In the genomic region with DNA sequence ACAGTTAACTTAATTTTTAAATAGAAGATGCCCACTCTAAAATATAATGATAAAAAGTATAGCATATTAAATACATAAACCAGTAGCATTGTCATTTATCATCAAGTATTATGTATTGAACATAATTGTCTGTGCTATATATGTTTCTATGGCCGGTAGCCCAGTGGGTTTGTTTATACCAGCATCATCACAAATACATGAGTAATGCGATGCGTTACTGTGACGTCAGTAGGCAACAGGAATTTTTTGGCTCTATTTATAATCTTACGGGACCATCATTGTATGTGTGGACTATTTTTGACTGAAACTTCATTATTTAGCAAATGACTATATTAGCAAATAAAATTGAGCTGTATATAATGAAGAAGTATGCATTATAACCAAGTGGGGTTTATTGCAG, we compare ENCODE assay signal across 16 cellular contexts.
DNase-seq lines count a peak whose midpoint lies in the region; ATAC-seq and TF ChIP-seq lines count a peak whose summit lies in the region.
"Had no signal": no experiment of that assay in that cellular context is flagged by ENCODE, and none has a peak within 500 bp of the region (broad histone marks: within the 10 kb centered on the region; RNA-seq: fewer than 3 reads in every experiment).

No MANE protein-coding gene starts in this region.

- peak; percentile 77 for DNase-seq in HCEC 1CT
- peak; percentile 45 for DNase-seq in amniotic epithelial cell (ENCODE audit: low read depth)
- peak; percentile 32 to 66 for DNase-seq in fibroblast of lung (ENCODE audit: low read depth in 2 of 2)
- DNase-seq in trophoblast cell = peak; percentile 76 to 93
- no peak for DNase-seq in WERI-Rb-1
- DNase-seq in NCI-H526 treated with DMSO at 0.1 percent for 48 hours (lab: John Stamatoyannopoulos, UW) = no peak
- no peak for DNase-seq in NCI-H2081 (lab: John Stamatoyannopoulos, UW)
- DNase-seq: BE2C; CD4-positive, alpha-beta memory T cell; DMS79; GF-D8; GM23248 had no signal

- H3K23ac ChIP-seq in trophoblast cell (ENCODE audit: low read length) = no peak overlapping the region

- no peaks in the 10 kb centered on the region for H3K4me1 ChIP-seq in fibroblast of lung (ENCODE audit: control insufficient read depth, extremely low read depth, insufficient read depth, low read length)
- no peaks in the 10 kb centered on the region for H3K4me1 ChIP-seq in trophoblast cell (ENCODE audit: control insufficient read depth in 1 of 2, insufficient read depth in 2 of 2, low read length in 2 of 2)
- H3K4me1 ChIP-seq: BE2C had no signal

- no peaks in the 10 kb centered on the region for H4K20me1 ChIP-seq in fibroblast of lung (ENCODE audit: control insufficient read depth, extremely low read depth, insufficient read depth, low read length)

- H2AFZ ChIP-seq in fibroblast of lung (ENCODE audit: low read length) = no peak overlapping the region
- H2AFZ ChIP-seq in trophoblast cell (ENCODE audit: insufficient read depth, low read length, poor library complexity) = no peak overlapping the region
- H2AFZ ChIP-seq: GM23248 had no signal

- H2BK12ac ChIP-seq in trophoblast cell (ENCODE audit: low read length) = no peak overlapping the region

- H3K18ac ChIP-seq in trophoblast cell (ENCODE audit: low read length) = no peak overlapping the region

- no peak overlapping the region for H4K8ac ChIP-seq in trophoblast cell (ENCODE audit: low read depth, low read length)

- TF ChIP-seq CTCF in fibroblast of lung (conservative IDR thresholded peaks at IDR 0.05 in 1 of 2, IDR thresholded peaks at IDR 0.05 in 1 of 2; ENCODE audit: low read depth in 1 of 2, low read length in 2 of 2) = no peak
- no peak for TF ChIP-seq CTCF in WERI-Rb-1 (IDR thresholded peaks at IDR 0.05; ENCODE audit: low read depth, low read length)

- peaks cover 2% of the 10 kb centered on the region for H3K79me1 ChIP-seq in trophoblast cell (ENCODE audit: low read length)

- H3K9ac ChIP-seq in fibroblast of lung (ENCODE audit: insufficient read depth, low read length) = no peak overlapping the region
- no peak overlapping the region for H3K9ac ChIP-seq in trophoblast cell (ENCODE audit: low read length)
- H3K9ac ChIP-seq: GM23248 had no signal

- H3K4me3 ChIP-seq in fibroblast of lung (replicated peaks in 1 of 4; ENCODE audit: control extremely low read depth in 1 of 4, insufficient read depth in 1 of 4, low read depth in 3 of 4, low read length in 4 of 4) (no peak overlapping the region), trophoblast cell (ENCODE audit: low read depth, low read length) (no peak overlapping the region), WERI-Rb-1 (ENCODE audit: low read depth, low read length) (no peak overlapping the region)
- H3K4me3 ChIP-seq: GM23248, K562 had no signal

- no peak for ATAC-seq in GM21737 (IDR thresholded peaks at IDR 0.05; ENCODE audit: unreplicated experiment)
- ATAC-seq: HepG2, K562 had no signal

- H3K9me3 ChIP-seq in fibroblast of lung (ENCODE audit: control insufficient read depth, insufficient read depth, low read depth, low read length) = no peaks in the 10 kb centered on the region
- no peaks in the 10 kb centered on the region for H3K9me3 ChIP-seq in trophoblast cell (ENCODE audit: insufficient read depth, low read depth, low read length)
- no peaks in the 10 kb centered on the region for H3K9me3 ChIP-seq in WERI-Rb-1 (ENCODE audit: severe bottlenecking)
- H3K9me3 ChIP-seq: BE2C had no signal

- no peak overlapping the region for H3K14ac ChIP-seq in trophoblast cell (ENCODE audit: low read length)

- H3K4me2 ChIP-seq in fibroblast of lung (ENCODE audit: extremely low read depth, insufficient read depth, low read length) (no peak overlapping the region), trophoblast cell (ENCODE audit: low read length) (no peak overlapping the region)

- H3K79me2 ChIP-seq in fibroblast of lung (ENCODE audit: control insufficient read depth, insufficient read depth, low read length) (no peaks in the 10 kb centered on the region), trophoblast cell (ENCODE audit: control insufficient read depth, insufficient read depth, low read length, poor library complexity) (no peaks in the 10 kb centered on the region)

- no CpG with 5 or more reads among the region's 5 CpGs for WGBS in trophoblast cell (ENCODE audit: extremely low coverage, insufficient coverage, insufficient read length)

- H2BK120ac ChIP-seq in trophoblast cell (ENCODE audit: insufficient read depth, low read length, poor library complexity) = no peak overlapping the region

- H3K36me3 ChIP-seq in fibroblast of lung (ENCODE audit: control insufficient read depth, insufficient read depth, low read length) = no peaks in the 10 kb centered on the region
- H3K36me3 ChIP-seq in trophoblast cell (ENCODE audit: control insufficient read depth in 1 of 2, insufficient read depth in 2 of 2, low read length in 2 of 2) = peaks cover 10 to 20% of the 10 kb centered on the region in 2 experiments
- no peaks in the 10 kb centered on the region; the same call in 1 of the 2 replicates for H3K36me3 ChIP-seq in WERI-Rb-1
- H3K36me3 ChIP-seq: BE2C had no signal

- H2BK5ac ChIP-seq in trophoblast cell (ENCODE audit: low read depth, low read length, poor library complexity) = no peak overlapping the region

- H4K12ac ChIP-seq in trophoblast cell (ENCODE audit: low read depth, low read length) = no peak overlapping the region

- no peak overlapping the region for H2AK5ac ChIP-seq in trophoblast cell (ENCODE audit: low read length)

- H3K27me3 ChIP-seq in fibroblast of lung (ENCODE audit: control insufficient read depth, insufficient read depth, low read length) (no peaks in the 10 kb centered on the region), trophoblast cell (ENCODE audit: insufficient read depth, low read length) (no peaks in the 10 kb centered on the region), WERI-Rb-1 (ENCODE audit: insufficient read depth, low read depth, severe bottlenecking) (no peaks in the 10 kb centered on the region)
- H3K27me3 ChIP-seq: BE2C had no signal

- H4K91ac ChIP-seq in trophoblast cell (ENCODE audit: low read depth, low read length) = no peak overlapping the region

- H3K27ac ChIP-seq in fibroblast of lung (ENCODE audit: insufficient read depth, low read length) (no peak overlapping the region), trophoblast cell (ENCODE audit: low read depth, low read length) (no peak overlapping the region), WERI-Rb-1 (no peak overlapping the region)
- H3K27ac ChIP-seq: C4-2B, GM23248 had no signal

- no peak overlapping the region for H3K4ac ChIP-seq in trophoblast cell (ENCODE audit: low read depth, low read length)

Comparison
In these comparisons a context has a peak if more than half of its experiments do, and no peak if none do; other contexts are left out.
1. DNase-seq: peak in HCEC 1CT (single experiment), amniotic epithelial cell (single experiment), fibroblast of lung (2 of 2) and trophoblast cell (2 of 2); none in WERI-Rb-1 (single experiment), NCI-H526 treated with DMSO at 0.1 percent for 48 hours (single experiment) and NCI-H2081 (0 of 2).